9 cellular contexts compared by ENCODE assay signal in genomic region chr12:1565172-1565571, GRCh38.
"Had no signal": no experiment of that assay in that cellular context is flagged by ENCODE, and none has a peak within 500 bp of the region (broad histone marks: within the 10 kb centered on the region; RNA-seq: fewer than 3 reads in every experiment).

No MANE protein-coding gene starts in this region.

- H3K9ac ChIP-seq: GM23248, KMS-11 had no signal

- H3K4me1 ChIP-seq: HAP-1 had no signal

- DNase-seq: GM23248, GOT3, H7, KBM-7 had no signal

- H3K36me3 ChIP-seq: HAP-1 had no signal

- H3K4me3 ChIP-seq: GM23248, HAP-1 had no signal

- H3K9me3 ChIP-seq: HAP-1 had no signal

- H2AFZ ChIP-seq: GM23248 had no signal

- ATAC-seq: HCT116, HepG2 had no signal

- H3K4me2 ChIP-seq: KMS-11 had no signal

- H3K27ac ChIP-seq: GM23248, HL-60, KMS-11 had no signal
